18 cellular contexts compared by ENCODE assay signal in the genomic region with DNA sequence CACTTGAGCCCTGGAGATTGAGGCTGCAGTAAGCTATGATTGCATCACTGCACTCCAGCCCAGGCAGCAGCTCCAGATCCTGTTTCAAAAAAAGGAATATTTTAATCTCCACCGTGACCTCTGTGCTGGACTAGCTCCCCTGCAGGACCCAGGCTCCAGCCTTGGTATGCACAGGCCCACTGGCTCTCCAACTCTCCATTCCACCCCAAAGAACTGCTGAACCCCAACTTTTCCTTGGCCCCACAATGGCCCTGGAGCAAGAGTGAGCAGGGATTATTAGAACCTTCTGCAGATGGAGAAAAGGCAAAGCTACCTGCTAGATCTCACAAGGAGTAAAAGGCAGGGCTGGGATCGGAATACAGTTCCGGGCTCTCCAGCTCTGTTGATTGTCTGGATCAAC. TPM values are rescaled to one million over a fixed set of nuclear protein-coding genes. Genes with fewer than 3 reads are reported as not detected.
DNase-seq lines count a peak whose midpoint lies in the region; ATAC-seq, FAIRE-seq and TF ChIP-seq lines count a peak whose summit lies in the region.
"Had no signal": no experiment of that assay in that cellular context is flagged by ENCODE, and none has a peak within 500 bp of the region (broad histone marks: within the 10 kb centered on the region; RNA-seq: fewer than 3 reads in every experiment).

No MANE protein-coding gene starts in this region.

- no peaks in the 10 kb centered on the region for H4K20me1 ChIP-seq in astrocyte (ENCODE audit: insufficient read depth, low read length)
- no peaks in the 10 kb centered on the region for H4K20me1 ChIP-seq in osteoblast (ENCODE audit: insufficient read depth, low read length)
- H4K20me1 ChIP-seq: BLaER1 treated with 17β-estradiol and CSF1 and Interleukin-3, amounts not matched to agents 10 nM and 100 nM had no signal

- H3K4me1 ChIP-seq in astrocyte (ENCODE audit: insufficient read depth, low read length) (peaks cover 2% of the 10 kb centered on the region), osteoblast (ENCODE audit: insufficient read depth, low read length) (peaks cover 3% of the 10 kb centered on the region)

- intact Hi-C loops in cardiac septum (cut with DNase I) (no loop called here), Right ventricle myocardium superior (cut with DNase I) (loop anchor here (10.0 kb wide), 2 partner anchors 144 to 324 kb away; no protein-coding TSS in a partner anchor)

- FAIRE-seq in astrocyte (lab: Jason Lieb, UNC) = no peak
- FAIRE-seq: GM12878, GM19239, H1 had no signal

- H3K4me2 ChIP-seq in astrocyte (ENCODE audit: low read length) = no peak overlapping the region
- no peak overlapping the region for H3K4me2 ChIP-seq in osteoblast (ENCODE audit: insufficient read depth, low read length)
- H3K4me2 ChIP-seq: BLaER1 treated with 17β-estradiol and CSF1 and Interleukin-3, amounts not matched to agents 10 nM and 100 nM had no signal

- TF ChIP-seq CTCF in astrocyte (IDR thresholded peaks at IDR 0.05; ENCODE audit: insufficient read depth, low read depth, low read length) (no peak), osteoblast (IDR thresholded peaks at IDR 0.05; ENCODE audit: extremely low read depth, low read depth, low read length) (no peak), chondrocyte (IDR thresholded peaks at IDR 0.05) (no peak)

- DNase-seq in cardiac septum (ENCODE audit: low spot score) (peak; percentile 54), Right ventricle myocardium superior (no peak), astrocyte (ENCODE audit: low read depth) (no peak), mesenteric fat pad (ENCODE audit: low spot score) (peak; percentile 41), osteoblast (ENCODE audit: insufficient read length, low spot score, missing footprints) (no peak), chondrocyte (ENCODE audit: low spot score) (no peak)
- DNase-seq: CD8-positive, alpha-beta memory T cell; COR-L47; DMS 273 treated with DMSO at 0.1 percent for 48 hours; DMS53; DND-41; EL had no signal

- no peak overlapping the region for H3K4me3 Mint-ChIP-seq in astrocyte (ENCODE audit: unreplicated experiment)
- no peak overlapping the region for H3K4me3 Mint-ChIP-seq in chondrocyte (ENCODE audit: unreplicated experiment)
- H3K4me3 Mint-ChIP-seq: B cell; CD8-positive, alpha-beta memory T cell; H9 had no signal

- H2AFZ ChIP-seq in astrocyte (ENCODE audit: low read depth, low read length) (no peak overlapping the region), osteoblast (ENCODE audit: low read length) (no peak overlapping the region)

- H3K9me3 ChIP-seq in astrocyte (ENCODE audit: insufficient read depth, low read depth, low read length) (no peaks in the 10 kb centered on the region), osteoblast (ENCODE audit: low read depth, low read length) (no peaks in the 10 kb centered on the region)
- H3K9me3 ChIP-seq: BLaER1 treated with 17β-estradiol and CSF1 and Interleukin-3, amounts not matched to agents 10 nM and 100 nM had no signal

- peak overlapping the region; percentile 7 for H3K27ac Mint-ChIP-seq in astrocyte (ENCODE audit: unreplicated experiment)
- no peak overlapping the region for H3K27ac Mint-ChIP-seq in chondrocyte (ENCODE audit: unreplicated experiment)
- H3K27ac Mint-ChIP-seq: B cell, H9 had no signal

- H3K36me3 Mint-ChIP-seq in astrocyte (ENCODE audit: low read depth, unreplicated experiment) = no peaks in the 10 kb centered on the region
- H3K36me3 Mint-ChIP-seq in chondrocyte (ENCODE audit: low read depth) = no peaks in the 10 kb centered on the region

- H3K4me1 Mint-ChIP-seq in astrocyte (ENCODE audit: low read depth, unreplicated experiment) (no peaks in the 10 kb centered on the region), chondrocyte (ENCODE audit: low read depth) (peaks cover 4% of the 10 kb centered on the region)

- no peaks in the 10 kb centered on the region for H3K9me3 Mint-ChIP-seq in astrocyte (ENCODE audit: unreplicated experiment)
- H3K9me3 Mint-ChIP-seq in chondrocyte (ENCODE audit: low read depth) = no peaks in the 10 kb centered on the region
- H3K9me3 Mint-ChIP-seq: CD8-positive, alpha-beta memory T cell; H9 had no signal

- H3K27me3 Mint-ChIP-seq in astrocyte (ENCODE audit: low read depth, unreplicated experiment) (peaks cover 23% of the 10 kb centered on the region), chondrocyte (ENCODE audit: low read depth) (no peaks in the 10 kb centered on the region)
- H3K27me3 Mint-ChIP-seq: B cell; CD8-positive, alpha-beta memory T cell had no signal

- H3K9ac ChIP-seq in astrocyte (ENCODE audit: low read length) = no peak overlapping the region
- H3K9ac ChIP-seq: BLaER1 treated with 17β-estradiol and CSF1 and Interleukin-3, amounts not matched to agents 10 nM and 100 nM had no signal

- no peak for ATAC-seq in Right ventricle myocardium superior (ENCODE audit: poor library complexity)
- ATAC-seq: GM12878 had no signal

- no peaks in the 10 kb centered on the region for H3K79me2 ChIP-seq in astrocyte (ENCODE audit: insufficient read depth, low read length)
- no peaks in the 10 kb centered on the region for H3K79me2 ChIP-seq in osteoblast (ENCODE audit: insufficient read depth, low read length)

- H3K27me3 ChIP-seq in astrocyte (ENCODE audit: insufficient read depth, low read length) = no peaks in the 10 kb centered on the region
- H3K27me3 ChIP-seq in osteoblast (ENCODE audit: insufficient read depth, low read length) = no peaks in the 10 kb centered on the region
- H3K27me3 ChIP-seq: BLaER1 treated with 17β-estradiol and CSF1 and Interleukin-3, amounts not matched to agents 10 nM and 100 nM had no signal

- H3K36me3 ChIP-seq in astrocyte (ENCODE audit: insufficient read depth, low read length) (no peaks in the 10 kb centered on the region), osteoblast (ENCODE audit: insufficient read depth, low read length) (no peaks in the 10 kb centered on the region)
- H3K36me3 ChIP-seq: BLaER1 treated with 17β-estradiol and CSF1 and Interleukin-3, amounts not matched to agents 10 nM and 100 nM had no signal

- H3K27ac ChIP-seq in astrocyte (ENCODE audit: low read depth, low read length) = no peak overlapping the region
- no peak overlapping the region for H3K27ac ChIP-seq in osteoblast (ENCODE audit: low read depth, low read length)
- H3K27ac ChIP-seq: BLaER1 treated with 17β-estradiol and CSF1 and Interleukin-3, amounts not matched to agents 10 nM and 100 nM had no signal

- H3K4me3 ChIP-seq in astrocyte (ENCODE audit: insufficient read depth, low read depth, low read length) = no peak overlapping the region
- H3K4me3 ChIP-seq in osteoblast (ENCODE audit: insufficient read depth, low read length) = no peak overlapping the region
- H3K4me3 ChIP-seq: BLaER1 treated with 17β-estradiol and CSF1 and Interleukin-3, amounts not matched to agents 10 nM and 100 nM; GM12878 had no signal

RNA-seq across cellular contexts. Expression of gene SFMBT1, which starts 32.8 kb away (rescaled TPM):
- total RNA-seq in cardiac septum (14.7 TPM), Right ventricle myocardium superior (15.7 TPM), astrocyte (3.2 and 5.5 TPM in 2 replicates), mesenteric fat pad (8.9 TPM), osteoblast (11.6 and 12.4 TPM in 2 replicates), chondrocyte (8.4 to 9.0 TPM (median 8.4 TPM) in 3 replicates)

RNA-seq across cellular contexts. Expression of gene RFT1, which starts 51.6 kb away (rescaled TPM):
- 8.6 TPM for total RNA-seq in cardiac septum
- total RNA-seq in Right ventricle myocardium superior = 9.8 TPM
- total RNA-seq in astrocyte = 19.2 and 23.0 TPM in 2 replicates
- total RNA-seq in mesenteric fat pad = 19.1 TPM
- total RNA-seq in osteoblast = 11.9 and 12.7 TPM in 2 replicates
- 13.9 to 19.3 TPM (median 14.8 TPM) in 3 replicates for total RNA-seq in chondrocyte

Comparison
In these comparisons a context has a peak if more than half of its experiments do, and no peak if none do; other contexts are left out.
1. DNase-seq: peak in cardiac septum (single experiment) and mesenteric fat pad (single experiment); none in Right ventricle myocardium superior (single experiment), astrocyte (single experiment), osteoblast (single experiment) and chondrocyte (single experiment).